ENCODE assay signal across 17 cellular contexts in genomic region chr15:28987337-28987736, GRCh38.
DNase-seq lines count a peak whose midpoint lies in the region; ATAC-seq and TF ChIP-seq lines count a peak whose summit lies in the region.
"Had no signal": no experiment of that assay in that cellular context is flagged by ENCODE, and none has a peak within 500 bp of the region (broad histone marks: within the 10 kb centered on the region; RNA-seq: fewer than 3 reads in every experiment).

No MANE protein-coding gene starts in this region.

- no peak overlapping the region for H3K27ac ChIP-seq in PC-3 (ENCODE audit: low read length)
- H3K27ac ChIP-seq: A549; BLaER1 treated with 17β-estradiol and CSF1 and Interleukin-3, amounts not matched to agents 10 nM and 100 nM had no signal

- TF ChIP-seq CTCF in activated CD8-positive, alpha-beta T cell treated with anti-CD3 and anti-CD28 coated beads for 36 hours (IDR thresholded peaks at IDR 0.05), result no peak
- no peak for TF ChIP-seq CTCF in PC-3 (conservative IDR thresholded peaks at IDR 0.05; ENCODE audit: low read depth, low read length)

- H3K36me3 ChIP-seq in PC-3 (ENCODE audit: low read depth, low read length), result no peaks in the 10 kb centered on the region
- H3K36me3 ChIP-seq: BLaER1 treated with 17β-estradiol and CSF1 and Interleukin-3, amounts not matched to agents 10 nM and 100 nM had no signal

- intact Hi-C loops in activated CD8-positive, alpha-beta T cell treated with anti-CD3 and anti-CD28 coated beads for 36 hours (cut with micrococcal nuclease), result loop anchor here (10.0 kb wide), 1 partner anchor 97 kb away; no protein-coding TSS in a partner anchor
- intact Hi-C loops in PC-3 (cut with micrococcal nuclease), result no loop called here

- no peak overlapping the region for H3K4me3 ChIP-seq in PC-3 (ENCODE audit: low read length)
- H3K4me3 ChIP-seq: A549; BLaER1 treated with 17β-estradiol and CSF1 and Interleukin-3, amounts not matched to agents 10 nM and 100 nM had no signal

- H3K27ac Mint-ChIP-seq in activated CD8-positive, alpha-beta T cell treated with anti-CD3 and anti-CD28 coated beads for 36 hours, result no peak overlapping the region
- no peak overlapping the region for H3K27ac Mint-ChIP-seq in activated CD8-positive, alpha-beta T cell treated with anti-CD3 and anti-CD28 coated beads, Interleukin-2, amount 10 ng/mL, durations not matched to agents 7 days and 5 days
- no peak overlapping the region for H3K27ac Mint-ChIP-seq in stimulated activated naive CD8-positive, alpha-beta T cell treated with anti-CD3 and anti-CD28 coated beads, Interleukin-15, amount 100 ng/mL, for 72 hours
- peak overlapping the region; percentile 58 to 99 (median 98) for H3K27ac Mint-ChIP-seq in immature natural killer cell

- no peaks in the 10 kb centered on the region for H3K27me3 ChIP-seq in PC-3 (ENCODE audit: low read length)
- H3K27me3 ChIP-seq: BLaER1 treated with 17β-estradiol and CSF1 and Interleukin-3, amounts not matched to agents 10 nM and 100 nM had no signal

- ATAC-seq in activated CD8-positive, alpha-beta T cell treated with anti-CD3 and anti-CD28 coated beads for 36 hours, result peak; percentile 45
- ATAC-seq in activated CD8-positive, alpha-beta T cell treated with anti-CD3 and anti-CD28 coated beads, Interleukin-2, amount 10 ng/mL, durations not matched to agents 7 days and 5 days, result no peak
- ATAC-seq in stimulated activated naive CD8-positive, alpha-beta T cell treated with anti-CD3 and anti-CD28 coated beads, Interleukin-15, amount 100 ng/mL, for 72 hours, result peak; percentile 44
- ATAC-seq in stimulated activated naive CD8-positive, alpha-beta T cell treated with anti-CD3 and anti-CD28 coated beads, Interleukin-15, Interleukin-2, amounts not matched to agents 100 U/mL and 50 U/mL, for 24 hours, result no peak
- ATAC-seq in PC-3, result no peak
- ATAC-seq: A549 had no signal

- no peaks in the 10 kb centered on the region for H3F3A ChIP-seq in PC-3 (ENCODE audit: low read length, unreplicated experiment)

- H3K9me2 ChIP-seq in PC-3 (replicated peaks; ENCODE audit: low read length), result no peaks in the 10 kb centered on the region

- H3K9me3 Mint-ChIP-seq in activated CD8-positive, alpha-beta T cell treated with anti-CD3 and anti-CD28 coated beads for 36 hours, result peaks cover 7% of the 10 kb centered on the region
- no peaks in the 10 kb centered on the region for H3K9me3 Mint-ChIP-seq in activated CD8-positive, alpha-beta T cell treated with anti-CD3 and anti-CD28 coated beads, Interleukin-2, amount 10 ng/mL, durations not matched to agents 7 days and 5 days (ENCODE audit: insufficient read depth)
- peaks cover 0 to 7% of the 10 kb centered on the region in 2 donors for H3K9me3 Mint-ChIP-seq in stimulated activated naive CD8-positive, alpha-beta T cell treated with anti-CD3 and anti-CD28 coated beads, Interleukin-15, amount 100 ng/mL, for 72 hours
- H3K9me3 Mint-ChIP-seq in immature natural killer cell, result no peaks in the 10 kb centered on the region
- H3K9me3 Mint-ChIP-seq: H9 had no signal

- H4K20me1 ChIP-seq in PC-3 (ENCODE audit: low read length), result no peaks in the 10 kb centered on the region

- H3K4me2 ChIP-seq in PC-3 (ENCODE audit: low read length), result no peak overlapping the region
- H3K4me2 ChIP-seq: A549; BLaER1 treated with 17β-estradiol and CSF1 and Interleukin-3, amounts not matched to agents 10 nM and 100 nM had no signal

- no peak overlapping the region for H3K4me3 Mint-ChIP-seq in activated CD8-positive, alpha-beta T cell treated with anti-CD3 and anti-CD28 coated beads for 36 hours
- H3K4me3 Mint-ChIP-seq in activated CD8-positive, alpha-beta T cell treated with anti-CD3 and anti-CD28 coated beads, Interleukin-2, amount 10 ng/mL, durations not matched to agents 7 days and 5 days, result no peak overlapping the region
- no peak overlapping the region for H3K4me3 Mint-ChIP-seq in stimulated activated naive CD8-positive, alpha-beta T cell treated with anti-CD3 and anti-CD28 coated beads, Interleukin-15, amount 100 ng/mL, for 72 hours
- H3K4me3 Mint-ChIP-seq in immature natural killer cell, result no peak overlapping the region
- H3K4me3 Mint-ChIP-seq: H9 had no signal

- H3K4me1 ChIP-seq in PC-3 (ENCODE audit: insufficient read depth, low read length), result no peaks in the 10 kb centered on the region
- H3K4me1 ChIP-seq: A549 had no signal

- H2AFZ ChIP-seq in PC-3 (ENCODE audit: low read length), result no peak overlapping the region

- no peaks in the 10 kb centered on the region for H3K79me2 ChIP-seq in PC-3 (ENCODE audit: low read length)

- BruUV-seq in PC-3 (replicated peaks; lab: Mats Ljungman, UMichigan), result no TSS peak

- DNase-seq in activated CD8-positive, alpha-beta T cell treated with anti-CD3 and anti-CD28 coated beads for 36 hours, result peak; percentile 34
- DNase-seq in activated CD8-positive, alpha-beta T cell treated with anti-CD3 and anti-CD28 coated beads, Interleukin-2, amount 10 ng/mL, durations not matched to agents 7 days and 5 days, result no peak
- DNase-seq in stimulated activated naive CD8-positive, alpha-beta T cell treated with anti-CD3 and anti-CD28 coated beads, Interleukin-15, amount 100 ng/mL, for 72 hours, result no peak
- no peak for DNase-seq in stimulated activated naive CD8-positive, alpha-beta T cell treated with anti-CD3 and anti-CD28 coated beads, Interleukin-15, Interleukin-2, amounts not matched to agents 100 U/mL and 50 U/mL, for 24 hours
- no peak for DNase-seq in immature natural killer cell
- DNase-seq in stimulated activated naive CD4-positive, alpha-beta T cell (lab: John Stamatoyannopoulos, UW), result no peak
- DNase-seq in PC-3, result no peak
- DNase-seq: DMS79 treated with DMSO at 0.1 percent for 48 hours, H9, NCI-H1417 treated with DMSO at 0.1 percent for 48 hours, NCI-H2029, NCI-H2171, NCI-H446, OCI-M1, RPMI8226 had no signal

- H3K9me3 ChIP-seq in PC-3 (ENCODE audit: low read length), result no peaks in the 10 kb centered on the region
- H3K9me3 ChIP-seq: A549; BLaER1 treated with 17β-estradiol and CSF1 and Interleukin-3, amounts not matched to agents 10 nM and 100 nM had no signal

- CTCF ChIA-PET in activated CD8-positive, alpha-beta T cell treated with anti-CD3 and anti-CD28 coated beads for 36 hours (lab: Charles Lee), result interaction anchor here (0.7 to 1.6 kb wide), 3 partner anchors 13 to 115 kb away, joined by 3 to 8 read pairs (median 4); no protein-coding TSS in a partner anchor
- CTCF ChIA-PET in activated CD8-positive, alpha-beta T cell treated with anti-CD3 and anti-CD28 coated beads, Interleukin-2, amount 10 ng/mL, durations not matched to agents 7 days and 5 days (lab: Charles Lee), result interaction anchor here (1.4 kb wide), 1 partner anchor 103 kb away, joined by 6 read pairs; no protein-coding TSS in a partner anchor
- CTCF ChIA-PET in PC-3 (lab: Charles Lee), result no interaction called here

- no peak overlapping the region for H3K9ac ChIP-seq in PC-3 (ENCODE audit: low read length)
- H3K9ac ChIP-seq: BLaER1 treated with 17β-estradiol and CSF1 and Interleukin-3, amounts not matched to agents 10 nM and 100 nM had no signal

- no peaks in the 10 kb centered on the region for H3K27me3 Mint-ChIP-seq in activated CD8-positive, alpha-beta T cell treated with anti-CD3 and anti-CD28 coated beads for 36 hours
- no peaks in the 10 kb centered on the region for H3K27me3 Mint-ChIP-seq in activated CD8-positive, alpha-beta T cell treated with anti-CD3 and anti-CD28 coated beads, Interleukin-2, amount 10 ng/mL, durations not matched to agents 7 days and 5 days (ENCODE audit: low read depth)
- no peaks in the 10 kb centered on the region for H3K27me3 Mint-ChIP-seq in stimulated activated naive CD8-positive, alpha-beta T cell treated with anti-CD3 and anti-CD28 coated beads, Interleukin-15, amount 100 ng/mL, for 72 hours
- peaks cover 6 to 8% (median 8%) of the 10 kb centered on the region in 3 donors for H3K27me3 Mint-ChIP-seq in immature natural killer cell (ENCODE audit: low read depth in 3 of 3)

- peaks cover 12% of the 10 kb centered on the region for H3K36me3 Mint-ChIP-seq in activated CD8-positive, alpha-beta T cell treated with anti-CD3 and anti-CD28 coated beads for 36 hours (ENCODE audit: low read depth)
- no peaks in the 10 kb centered on the region for H3K36me3 Mint-ChIP-seq in activated CD8-positive, alpha-beta T cell treated with anti-CD3 and anti-CD28 coated beads, Interleukin-2, amount 10 ng/mL, durations not matched to agents 7 days and 5 days (ENCODE audit: low read depth)
- no peaks in the 10 kb centered on the region for H3K36me3 Mint-ChIP-seq in immature natural killer cell

- peaks cover 29% of the 10 kb centered on the region for H3K4me1 Mint-ChIP-seq in activated CD8-positive, alpha-beta T cell treated with anti-CD3 and anti-CD28 coated beads for 36 hours (ENCODE audit: low read depth)
- peaks cover 19% of the 10 kb centered on the region for H3K4me1 Mint-ChIP-seq in activated CD8-positive, alpha-beta T cell treated with anti-CD3 and anti-CD28 coated beads, Interleukin-2, amount 10 ng/mL, durations not matched to agents 7 days and 5 days (ENCODE audit: low read depth)
- H3K4me1 Mint-ChIP-seq in stimulated activated naive CD8-positive, alpha-beta T cell treated with anti-CD3 and anti-CD28 coated beads, Interleukin-15, amount 100 ng/mL, for 72 hours, result peaks cover 68% of the 10 kb centered on the region
- H3K4me1 Mint-ChIP-seq in immature natural killer cell, result peaks cover 62 to 64% of the 10 kb centered on the region in 2 donors

- POLR2A ChIA-PET in activated CD8-positive, alpha-beta T cell treated with anti-CD3 and anti-CD28 coated beads for 36 hours (lab: Charles Lee), result no interaction called here
- POLR2A ChIA-PET in activated CD8-positive, alpha-beta T cell treated with anti-CD3 and anti-CD28 coated beads, Interleukin-2, amount 10 ng/mL, durations not matched to agents 7 days and 5 days (lab: Charles Lee), result no interaction called here
- POLR2A ChIA-PET in PC-3 (lab: Charles Lee; ENCODE audit: unreplicated experiment), result no interaction called here

Comparison
In these comparisons a context has a peak if more than half of its experiments do, and no peak if none do; other contexts are left out.
1. ATAC-seq: peak in activated CD8-positive, alpha-beta T cell treated with anti-CD3 and anti-CD28 coated beads for 36 hours (single experiment) and stimulated activated naive CD8-positive, alpha-beta T cell treated with anti-CD3 and anti-CD28 coated beads, Interleukin-15, amount 100 ng/mL, for 72 hours (single experiment); none in activated CD8-positive, alpha-beta T cell treated with anti-CD3 and anti-CD28 coated beads, Interleukin-2, amount 10 ng/mL, durations not matched to agents 7 days and 5 days (single experiment), stimulated activated naive CD8-positive, alpha-beta T cell treated with anti-CD3 and anti-CD28 coated beads, Interleukin-15, Interleukin-2, amounts not matched to agents 100 U/mL and 50 U/mL, for 24 hours (single experiment) and PC-3 (single experiment).
2. H3K27ac Mint-ChIP-seq: peak in immature natural killer cell (6 of 6); none in activated CD8-positive, alpha-beta T cell treated with anti-CD3 and anti-CD28 coated beads for 36 hours (single experiment), activated CD8-positive, alpha-beta T cell treated with anti-CD3 and anti-CD28 coated beads, Interleukin-2, amount 10 ng/mL, durations not matched to agents 7 days and 5 days (single experiment) and stimulated activated naive CD8-positive, alpha-beta T cell treated with anti-CD3 and anti-CD28 coated beads, Interleukin-15, amount 100 ng/mL, for 72 hours (0 of 2).